8 cellular contexts compared by ENCODE assay signal in the genomic region with DNA sequence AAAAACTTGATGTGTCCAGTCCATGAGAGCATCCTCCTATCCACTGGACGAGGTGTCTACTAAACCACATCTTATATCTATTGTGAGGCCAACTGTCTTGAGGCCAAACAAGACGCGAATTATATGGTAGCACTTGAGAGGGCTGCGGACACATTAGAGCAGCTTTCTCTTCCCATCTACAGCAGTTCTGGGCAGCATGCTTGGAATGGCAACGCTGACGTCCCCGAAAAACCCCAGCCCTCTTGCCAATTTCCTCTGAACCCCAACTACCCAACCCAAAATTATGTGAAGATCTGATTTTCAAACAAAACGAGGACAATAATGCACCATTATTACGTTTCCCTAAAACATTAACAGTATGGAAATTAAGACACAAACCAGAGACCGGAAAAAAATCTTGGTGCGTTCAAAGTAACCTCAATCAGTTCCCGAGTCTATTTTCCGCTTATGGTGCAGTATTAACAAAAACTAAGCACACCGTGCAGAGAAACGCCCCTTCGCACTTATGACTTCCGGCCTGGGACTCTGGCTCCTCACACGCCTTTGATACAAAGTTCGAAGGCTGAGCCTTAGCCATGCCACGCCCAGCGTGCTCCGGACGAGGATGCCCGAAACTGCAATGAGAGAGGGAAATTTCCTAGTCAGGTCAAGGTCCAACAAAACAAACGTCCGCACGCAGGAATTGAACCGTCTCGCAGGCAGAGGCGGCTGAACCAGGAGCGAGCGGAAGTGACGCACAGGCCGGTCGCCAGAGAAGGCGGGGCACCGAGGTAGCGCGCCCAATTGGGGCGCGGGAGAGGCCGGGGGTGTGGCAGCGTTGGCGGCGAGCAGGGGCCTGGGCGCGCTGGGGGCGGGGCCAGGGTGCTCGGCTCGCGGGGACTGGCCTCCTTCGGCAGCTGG.
DNase-seq lines count a peak whose midpoint lies in the region; ATAC-seq and TF ChIP-seq lines count a peak whose summit lies in the region.

No MANE protein-coding gene starts in this region.

- POLR2A ChIA-PET in AG04449 (lab: Yijun Ruan, JAX): interaction anchor here (0.6 to 1.0 kb wide), 2 partner anchors 17 to 66 kb away, joined by 3 to 5 read pairs; partner anchors contain the start of gene ALPK1

- DNase-seq in AG04449 (ENCODE audit: low read depth, low spot score): peak; percentile 59
- peak; percentile 91 for DNase-seq in NCI-H345 (lab: John Stamatoyannopoulos, UW)
- DNase-seq in activated CD4-positive, CD25-positive, alpha-beta regulatory T cell (lab: John Stamatoyannopoulos, UW): peak; percentile 92 to 95 (median 94)
- peak; percentile 92 to 96 for DNase-seq in central memory CD8-positive, alpha-beta T cell (ENCODE audit: low spot score in 2 of 2)
- DNase-seq in inferior parietal cortex (ENCODE audit: extremely low spot score): peak; percentile 96
- peak; percentile 90 for DNase-seq in smooth muscle cell of the brain vasculature (ENCODE audit: low read depth, low spot score)

- peak; percentile 88 for ATAC-seq in GM19023 (IDR thresholded peaks at IDR 0.05; ENCODE audit: unreplicated experiment)
- ATAC-seq in HG03280 (IDR thresholded peaks at IDR 0.05; ENCODE audit: unreplicated experiment): peak; percentile 90
- peak; percentile 89 for ATAC-seq in central memory CD8-positive, alpha-beta T cell (replicated peaks; ENCODE audit: extremely low read depth, poor library complexity, severe bottlenecking)

- H3K27me3 Mint-ChIP-seq in central memory CD8-positive, alpha-beta T cell: no peaks in the 10 kb centered on the region

- peak overlapping the region; percentile 87 for H3K4me3 ChIP-seq in AG04449 (ENCODE audit: low read depth, low read length)

- no peaks in the 10 kb centered on the region for H3K9me3 Mint-ChIP-seq in central memory CD8-positive, alpha-beta T cell

- TF ChIP-seq CTCF in AG04449 (IDR thresholded peaks at IDR 0.05; ENCODE audit: insufficient read depth, low read length, missing control alignments): no peak

- peaks cover 19% of the 10 kb centered on the region for H3K4me1 Mint-ChIP-seq in central memory CD8-positive, alpha-beta T cell

- peaks cover 10% of the 10 kb centered on the region for H3K36me3 Mint-ChIP-seq in central memory CD8-positive, alpha-beta T cell (ENCODE audit: insufficient read depth)

- H3K27ac Mint-ChIP-seq in central memory CD8-positive, alpha-beta T cell (ENCODE audit: low read depth): peak overlapping the region; percentile 95

- CTCF ChIA-PET in AG04449 (lab: Yijun Ruan, JAX): interaction anchor here (1.1 to 12.6 kb wide), 5 partner anchors 17 to 130 kb away, joined by 3 to 373 read pairs (median 4); no protein-coding TSS in a partner anchor

- peak overlapping the region; percentile 83 for H3K4me3 Mint-ChIP-seq in central memory CD8-positive, alpha-beta T cell

Comparison
In these comparisons a context has a peak if more than half of its experiments do, and no peak if none do; other contexts are left out.
1. Peak in every context shown above with its lines: DNase-seq, ATAC-seq and H3K4me3 ChIP-seq.